Comparison of ENCODE assay signal across 1 cellular context in genomic region chr13:38888309-38888708, GRCh38.
TF ChIP-seq lines count a peak whose summit lies in the region.

No MANE protein-coding gene starts in this region.

TF ChIP-seq in IMR-90, 13 proteins besides CTCF, POLR2A, EP300 and RAD21 (continued from another document):
- TF ChIP-seq CEBPB (IDR thresholded peaks at IDR 0.05; ENCODE audit: low read depth, low read length) = no peak
